24 cellular contexts compared by ENCODE assay signal in genomic region chr3:78986702-78987101, GRCh38.
DNase-seq lines count a peak whose midpoint lies in the region; ATAC-seq, FAIRE-seq and TF ChIP-seq lines count a peak whose summit lies in the region.
"Had no signal": no experiment of that assay in that cellular context is flagged by ENCODE, and none has a peak within 500 bp of the region (broad histone marks: within the 10 kb centered on the region; RNA-seq: fewer than 3 reads in every experiment).

No MANE protein-coding gene starts in this region.

- H3K27me3 ChIP-seq in HAP-1 (ENCODE audit: low read depth) (no peaks in the 10 kb centered on the region), astrocyte (ENCODE audit: insufficient read depth, low read length) (no peaks in the 10 kb centered on the region)
- H3K27me3 ChIP-seq: BLaER1, body of pancreas, ovary, Peyer's patch, spleen, transverse colon had no signal

- H3K4me3 Mint-ChIP-seq in astrocyte (ENCODE audit: unreplicated experiment): no peak overlapping the region
- no peak overlapping the region for H3K4me3 Mint-ChIP-seq in activated naive CD4-positive, alpha-beta T cell treated with anti-CD3 and anti-CD28 coated beads for 36 hours
- H3K4me3 Mint-ChIP-seq: activated CD4-positive, alpha-beta T cell treated with anti-CD3 and anti-CD28 coated beads, Interleukin-2, amount 10 ng/mL, durations not matched to agents 24 days and 14 days; activated T-cell treated with anti-CD3 and anti-CD28 coated beads, Interleukin-2, amount 50 U/mL, for 4 hours; naive thymus-derived CD8-positive, alpha-beta T cell had no signal

- H3K27me3 Mint-ChIP-seq in astrocyte (ENCODE audit: low read depth, unreplicated experiment): no peaks in the 10 kb centered on the region
- H3K27me3 Mint-ChIP-seq in activated naive CD4-positive, alpha-beta T cell treated with anti-CD3 and anti-CD28 coated beads for 36 hours (ENCODE audit: low read depth): no peaks in the 10 kb centered on the region
- H3K27me3 Mint-ChIP-seq: activated CD4-positive, alpha-beta T cell treated with anti-CD3 and anti-CD28 coated beads, Interleukin-2, amount 10 ng/mL, durations not matched to agents 24 days and 14 days; naive thymus-derived CD8-positive, alpha-beta T cell had no signal

- no peak overlapping the region for H3K27ac ChIP-seq in astrocyte (ENCODE audit: low read depth, low read length)
- H3K27ac ChIP-seq: BLaER1, body of pancreas, ovary, Peyer's patch, spleen, transverse colon had no signal

- H3K79me2 ChIP-seq in astrocyte (ENCODE audit: insufficient read depth, low read length): no peaks in the 10 kb centered on the region

- no peaks in the 10 kb centered on the region for H3K9me3 Mint-ChIP-seq in astrocyte (ENCODE audit: unreplicated experiment)
- peaks cover 5% of the 10 kb centered on the region for H3K9me3 Mint-ChIP-seq in activated naive CD4-positive, alpha-beta T cell treated with anti-CD3 and anti-CD28 coated beads for 36 hours

- H3K4me1 ChIP-seq in HAP-1: peaks cover 46% of the 10 kb centered on the region
- H3K4me1 ChIP-seq in astrocyte (ENCODE audit: insufficient read depth, low read length): no peaks in the 10 kb centered on the region
- H3K4me1 ChIP-seq: BLaER1, body of pancreas, Peyer's patch, spleen had no signal

- FAIRE-seq in D721Med (lab: Jason Lieb, UNC) (peak; percentile 84), astrocyte (lab: Jason Lieb, UNC) (no peak)
- FAIRE-seq: GM18507, keratinocyte had no signal

- no peak overlapping the region for H3K27ac Mint-ChIP-seq in astrocyte (ENCODE audit: unreplicated experiment)
- no peak overlapping the region for H3K27ac Mint-ChIP-seq in activated naive CD4-positive, alpha-beta T cell treated with anti-CD3 and anti-CD28 coated beads for 36 hours
- H3K27ac Mint-ChIP-seq: activated CD4-positive, alpha-beta T cell treated with anti-CD3 and anti-CD28 coated beads, Interleukin-2, amount 10 ng/mL, durations not matched to agents 24 days and 14 days; naive thymus-derived CD8-positive, alpha-beta T cell had no signal

- H4K20me1 ChIP-seq in astrocyte (ENCODE audit: insufficient read depth, low read length): no peaks in the 10 kb centered on the region

- intact Hi-C loops in activated naive CD4-positive, alpha-beta T cell treated with anti-CD3 and anti-CD28 coated beads for 36 hours (cut with micrococcal nuclease): no loop called here

- H3K36me3 ChIP-seq in HAP-1 (replicated peaks): no peaks in the 10 kb centered on the region
- no peaks in the 10 kb centered on the region for H3K36me3 ChIP-seq in astrocyte (ENCODE audit: insufficient read depth, low read length)
- H3K36me3 ChIP-seq: ovary, Peyer's patch, spleen, transverse colon had no signal

- in situ Hi-C loops in HAP-1 (cut with MboI; ENCODE audit: low sequenced_read_pairs): no loop called here

- no peak for ATAC-seq in HG02973 (IDR thresholded peaks at IDR 0.05; ENCODE audit: unreplicated experiment)
- ATAC-seq: activated T-cell treated with anti-CD3 and anti-CD28 coated beads, Interleukin-2, amount 50 U/mL, for 4 hours; body of pancreas; naive thymus-derived CD8-positive, alpha-beta T cell had no signal

- DNase-seq in D721Med (ENCODE audit: insufficient read length, low spot score) (no peak), HAP-1 (ENCODE audit: low spot score in 2 of 2) (peak; percentile 70 to 95), astrocyte (ENCODE audit: low read depth) (peak; percentile 34), islet precursor cell (peak; percentile 66)
- DNase-seq in stimulated activated CD4-positive, alpha-beta T cell treated with anti-CD3 and anti-CD28 coated beads, Interleukin-4, amount 100 ng/mL, for 4 hours: no peak
- DNase-seq in activated naive CD4-positive, alpha-beta T cell treated with anti-CD3 and anti-CD28 coated beads for 36 hours: no peak
- DNase-seq: activated CD4-positive, alpha-beta T cell treated with anti-CD3 and anti-CD28 coated beads, Interleukin-2, amount 10 ng/mL, durations not matched to agents 24 days and 14 days; activated T-cell treated with anti-CD3 and anti-CD28 coated beads, Interleukin-2, amount 50 U/mL, for 4 hours; body of pancreas; cerebellar nuclear complex; DND-41; Kasumi-1; naive thymus-derived CD8-positive, alpha-beta T cell; NCI-H2029; NCI-H510A treated with DMSO at 0.1 percent for 48 hours; ovary; Peyer's patch; SIG-M5; spleen; transverse colon had no signal

- no peaks in the 10 kb centered on the region for H3K9me3 ChIP-seq in HAP-1
- no peaks in the 10 kb centered on the region for H3K9me3 ChIP-seq in astrocyte (ENCODE audit: insufficient read depth, low read depth, low read length)
- H3K9me3 ChIP-seq: body of pancreas, Peyer's patch, transverse colon had no signal

- H2AFZ ChIP-seq in astrocyte (ENCODE audit: low read depth, low read length): no peak overlapping the region

- no peak overlapping the region for H3K4me2 ChIP-seq in astrocyte (ENCODE audit: low read length)
- H3K4me2 ChIP-seq: BLaER1 had no signal

- no peaks in the 10 kb centered on the region for H3K36me3 Mint-ChIP-seq in astrocyte (ENCODE audit: low read depth, unreplicated experiment)
- H3K36me3 Mint-ChIP-seq in activated naive CD4-positive, alpha-beta T cell treated with anti-CD3 and anti-CD28 coated beads for 36 hours (ENCODE audit: low read depth): no peaks in the 10 kb centered on the region

- TF ChIP-seq CTCF in D721Med (IDR thresholded peaks at IDR 0.05; ENCODE audit: insufficient read depth, missing control alignments) (no peak), astrocyte (IDR thresholded peaks at IDR 0.05; ENCODE audit: insufficient read depth, low read depth, low read length) (no peak)

- CTCF ChIA-PET in activated naive CD4-positive, alpha-beta T cell treated with anti-CD3 and anti-CD28 coated beads for 36 hours (lab: Charles Lee): no interaction called here

- H3K9ac ChIP-seq in astrocyte (ENCODE audit: low read length): no peak overlapping the region
- H3K9ac ChIP-seq: BLaER1 had no signal

- H3K4me3 ChIP-seq in HAP-1 (no peak overlapping the region), astrocyte (ENCODE audit: insufficient read depth, low read depth, low read length) (no peak overlapping the region)
- H3K4me3 ChIP-seq: BLaER1, body of pancreas, ovary, Peyer's patch, spleen, transverse colon had no signal

- peaks cover 18% of the 10 kb centered on the region for H3K4me1 Mint-ChIP-seq in astrocyte (ENCODE audit: low read depth, unreplicated experiment)
- no peaks in the 10 kb centered on the region for H3K4me1 Mint-ChIP-seq in activated naive CD4-positive, alpha-beta T cell treated with anti-CD3 and anti-CD28 coated beads for 36 hours (ENCODE audit: low read depth)
- H3K4me1 Mint-ChIP-seq: activated CD4-positive, alpha-beta T cell treated with anti-CD3 and anti-CD28 coated beads, Interleukin-2, amount 10 ng/mL, durations not matched to agents 24 days and 14 days; naive thymus-derived CD8-positive, alpha-beta T cell had no signal

Comparison
In these comparisons a context has a peak if more than half of its experiments do, and no peak if none do; other contexts are left out.
1. DNase-seq: peak in HAP-1 (2 of 2), astrocyte (single experiment) and islet precursor cell (single experiment); none in D721Med (single experiment), stimulated activated CD4-positive, alpha-beta T cell treated with anti-CD3 and anti-CD28 coated beads, Interleukin-4, amount 100 ng/mL, for 4 hours (0 of 2) and activated naive CD4-positive, alpha-beta T cell treated with anti-CD3 and anti-CD28 coated beads for 36 hours (single experiment).